ENCODE assay signal across 1 cellular context in genomic region chr4:6748286-6748685, GRCh38.
TF ChIP-seq lines count a peak whose summit lies in the region.

No MANE protein-coding gene starts in this region.

TF ChIP-seq in WTC11, 78 proteins besides CTCF, POLR2A, EP300 and RAD21:
- TF ChIP-seq TCF7 (CRISPR knock-in tag; IDR thresholded peaks at IDR 0.05; ENCODE audit: low read depth) (no peak), USF1 (CRISPR knock-in tag; IDR thresholded peaks at IDR 0.05) (no peak), SMAD4 (CRISPR knock-in tag; IDR thresholded peaks at IDR 0.05) (no peak), GTF2I (CRISPR knock-in tag; conservative IDR thresholded peaks at IDR 0.05) (no peak), FOXJ3 (CRISPR knock-in tag; IDR thresholded peaks at IDR 0.05; ENCODE audit: borderline replicate concordance) (no peak), ZNF317 (CRISPR knock-in tag; IDR thresholded peaks at IDR 0.05; ENCODE audit: borderline replicate concordance, low read depth) (no peak), ZNF263 (CRISPR knock-in tag; IDR thresholded peaks at IDR 0.05; ENCODE audit: low read depth) (no peak), E2F1 (CRISPR knock-in tag; IDR thresholded peaks at IDR 0.05) (no peak), KAT7 (CRISPR knock-in tag; IDR thresholded peaks at IDR 0.05; ENCODE audit: borderline replicate concordance) (no peak), FOXK1 (CRISPR knock-in tag; IDR thresholded peaks at IDR 0.05) (no peak)
- TF ChIP-seq, protein P1, sequence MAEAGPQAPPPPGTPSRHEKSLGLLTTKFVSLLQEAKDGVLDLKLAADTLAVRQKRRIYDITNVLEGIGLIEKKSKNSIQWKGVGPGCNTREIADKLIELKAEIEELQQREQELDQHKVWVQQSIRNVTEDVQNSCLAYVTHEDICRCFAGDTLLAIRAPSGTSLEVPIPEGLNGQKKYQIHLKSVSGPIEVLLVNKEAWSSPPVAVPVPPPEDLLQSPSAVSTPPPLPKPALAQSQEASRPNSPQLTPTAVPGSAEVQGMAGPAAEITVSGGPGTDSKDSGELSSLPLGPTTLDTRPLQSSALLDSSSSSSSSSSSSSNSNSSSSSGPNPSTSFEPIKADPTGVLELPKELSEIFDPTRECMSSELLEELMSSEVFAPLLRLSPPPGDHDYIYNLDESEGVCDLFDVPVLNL (CRISPR knock-in tag; IDR thresholded peaks at IDR 0.05; ENCODE audit: borderline replicate concordance, low read depth): no peak
- TF ChIP-seq, protein P2, sequence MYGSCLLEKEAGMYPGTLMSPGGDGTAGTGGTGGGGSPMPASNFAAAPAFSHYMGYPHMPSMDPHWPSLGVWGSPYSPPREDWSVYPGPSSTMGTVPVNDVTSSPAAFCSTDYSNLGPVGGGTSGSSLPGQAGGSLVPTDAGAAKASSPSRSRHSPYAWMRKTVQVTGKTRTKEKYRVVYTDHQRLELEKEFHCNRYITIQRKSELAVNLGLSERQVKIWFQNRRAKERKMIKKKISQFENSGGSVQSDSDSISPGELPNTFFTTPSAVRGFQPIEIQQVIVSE (CRISPR knock-in tag; IDR thresholded peaks at IDR 0.05; ENCODE audit: borderline replicate concordance): no peak
TF ChIP-seq in WTC11: peak in this region for 0.
